Comparison of ENCODE assay signal across 8 cellular contexts in the genomic region with DNA sequence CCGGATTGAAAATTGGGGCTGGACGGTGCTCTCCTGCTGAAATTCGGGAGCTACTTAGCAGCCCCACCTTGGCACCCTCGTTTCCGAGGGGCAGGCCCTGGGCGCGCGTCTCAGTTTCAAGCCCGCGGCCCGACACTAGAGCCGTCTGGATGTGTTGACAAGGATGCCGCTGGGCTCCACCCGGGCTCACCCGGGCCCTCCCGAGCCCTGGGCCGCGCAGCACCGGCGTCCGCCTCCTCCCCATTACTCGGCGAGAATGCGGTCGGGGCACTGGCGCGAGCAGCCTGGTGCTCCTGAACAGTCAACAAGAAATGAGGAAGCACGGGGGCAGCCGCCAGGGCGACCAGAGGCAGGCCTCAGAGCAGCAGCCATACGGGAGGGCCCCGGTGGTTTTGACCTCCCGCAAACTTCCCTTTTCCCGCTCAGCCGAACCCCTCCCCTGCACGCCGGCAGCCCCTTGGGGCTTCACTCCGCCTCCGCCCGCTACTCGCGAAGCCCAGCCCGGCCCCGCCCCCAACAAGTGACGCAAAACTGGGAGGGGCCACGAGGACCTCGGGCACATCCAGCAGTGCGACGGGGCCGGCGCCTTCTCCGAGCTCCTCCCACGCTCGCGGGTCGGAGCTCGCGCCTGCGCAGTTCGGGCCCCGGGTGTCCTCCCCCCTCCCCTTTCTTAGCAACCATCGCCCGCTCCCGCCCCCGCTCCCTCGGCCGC. TPM values are rescaled to one million over a fixed set of nuclear protein-coding genes. Genes with fewer than 3 reads are reported as not detected.
DNase-seq lines count a peak whose midpoint lies in the region; ATAC-seq and TF ChIP-seq lines count a peak whose summit lies in the region.

No MANE protein-coding gene starts in this region.

- H3K56ac ChIP-seq in mesendoderm (ENCODE audit: low read length) = peak overlapping the region; percentile 96

- H3K4me1 ChIP-seq in mesendoderm (ENCODE audit: control insufficient read depth, low read depth, low read length) = peaks cover 3% of the 10 kb centered on the region

- DNase-seq in COR-L47 (lab: John Stamatoyannopoulos, UW) = peak; percentile 97
- DNase-seq in GM20000 (ENCODE audit: low spot score) = peak; percentile 98
- DNase-seq in HT-29 (ENCODE audit: low spot score) = peak; percentile 96
- DNase-seq in NK-92 treated with Interleukin-12 subunit alpha and Interleukin-12 subunit beta, amount 100 ng/mL, for 24 hours (lab: John Stamatoyannopoulos, UW) = peak; percentile 99
- peak; percentile 99 to 100 (median 99) for DNase-seq in activated CD8-positive, alpha-beta memory T cell treated with anti-CD3 and anti-CD28 coated beads for 48 hours (ENCODE audit: low read depth in 2 of 3, low spot score in 2 of 3)
- peak; percentile 99 for DNase-seq in effector memory CD8-positive, alpha-beta T cell
- DNase-seq in mesendoderm = peak; percentile 99
- peak; percentile 100 for DNase-seq in stimulated activated CD8-positive, alpha-beta memory T cell treated with anti-CD3 and anti-CD28 coated beads, Interleukin-12 subunit alpha, Interleukin-12 subunit beta, amount 100 ng/mL, for 4 hours (ENCODE audit: low read depth)

- H3K27me3 ChIP-seq in mesendoderm (ENCODE audit: insufficient read depth, low read length, poor library complexity) = no peaks in the 10 kb centered on the region

- peak overlapping the region; percentile 12 for H4K5ac ChIP-seq in mesendoderm (ENCODE audit: low read length)

- no peak overlapping the region for H2BK15ac ChIP-seq in mesendoderm (replicated peaks; ENCODE audit: low read depth)

- H3K4me3 ChIP-seq in mesendoderm (ENCODE audit: low read length) = peak overlapping the region; percentile 51

- H3K4me1 Mint-ChIP-seq in effector memory CD8-positive, alpha-beta T cell (ENCODE audit: low read depth in 2 of 2) = peaks cover 26 to 40% of the 10 kb centered on the region in 2 donors

- WGBS in mesendoderm (ENCODE audit: extremely low coverage, insufficient coverage, low lambda C conversion rate) = no CpG with 5 or more reads among the region's 67 CpGs

- H3K18ac ChIP-seq in mesendoderm (ENCODE audit: low read length) = peak overlapping the region; percentile 33

- no peak overlapping the region for H2AK5ac ChIP-seq in mesendoderm (ENCODE audit: low read length)

- H2BK5ac ChIP-seq in mesendoderm (ENCODE audit: low read length) = no peak overlapping the region

- H3K9ac ChIP-seq in mesendoderm (ENCODE audit: low read length) = peak overlapping the region; percentile 94

- H4K8ac ChIP-seq in mesendoderm (ENCODE audit: low read depth, low read length) = peak overlapping the region; percentile 30

- peak overlapping the region; percentile 79 to 86 for H3K27ac Mint-ChIP-seq in effector memory CD8-positive, alpha-beta T cell

- peak overlapping the region; percentile 88 for H3K4me2 ChIP-seq in mesendoderm (ENCODE audit: low read length)

- H3K36me3 Mint-ChIP-seq in effector memory CD8-positive, alpha-beta T cell (ENCODE audit: insufficient read depth) = peaks cover 41% of the 10 kb centered on the region

- H3K27ac ChIP-seq in mesendoderm (ENCODE audit: low read depth, low read length) = peak overlapping the region; percentile 82

- peak overlapping the region; percentile 41 for H3K4ac ChIP-seq in mesendoderm (ENCODE audit: low read depth, low read length)

- TF ChIP-seq CTCF in GM20000 (IDR thresholded peaks at IDR 0.05; ENCODE audit: extremely low read depth, missing control alignments) = no peak

- ATAC-seq in effector memory CD8-positive, alpha-beta T cell (replicated peaks) = peak; percentile 85

- no peaks in the 10 kb centered on the region for H3K79me2 ChIP-seq in mesendoderm (ENCODE audit: control insufficient read depth, insufficient read depth, low read length)

- H2BK120ac ChIP-seq in mesendoderm (ENCODE audit: low read depth, low read length) = no peak overlapping the region

- H3K23ac ChIP-seq in mesendoderm (ENCODE audit: low read length) = peak overlapping the region; percentile 98

- peak overlapping the region; percentile 75 to 87 for H3K4me3 Mint-ChIP-seq in effector memory CD8-positive, alpha-beta T cell

- H3K36me3 ChIP-seq in mesendoderm (ENCODE audit: control insufficient read depth, insufficient read depth, low read length) = no peaks in the 10 kb centered on the region

- H3K27me3 Mint-ChIP-seq in effector memory CD8-positive, alpha-beta T cell = no peaks in the 10 kb centered on the region

- H3K79me1 ChIP-seq in mesendoderm (ENCODE audit: low read length) = no peaks in the 10 kb centered on the region

- H3K9me3 Mint-ChIP-seq in effector memory CD8-positive, alpha-beta T cell = no peaks in the 10 kb centered on the region

RNA-seq across cellular contexts. Expression of a gene that starts 0.4 kb away (rescaled TPM):
- 13.9 and 16.1 TPM in 2 replicates for total RNA-seq in HT-29 (2014; rRNA removed; shearing (Covaris generic))
- 29.1 TPM for polyA plus RNA-seq in mesendoderm (2013, experiment 1 of 2)
- 31.2 TPM for polyA plus RNA-seq in mesendoderm (2013, experiment 2 of 2)

Comparison
In these comparisons a context has a peak if more than half of its experiments do, and no peak if none do; other contexts are left out.
1. Peak in every context shown above with its lines: DNase-seq, ATAC-seq, H3K4me3 ChIP-seq and H3K27ac ChIP-seq.